Comparison of ENCODE assay signal across 17 cellular contexts in genomic region chr12:89327477-89328094, GRCh38. TPM values are rescaled to one million over a fixed set of nuclear protein-coding genes. Genes with fewer than 3 reads are reported as not detected.
DNase-seq lines count a peak whose midpoint lies in the region; ATAC-seq and TF ChIP-seq lines count a peak whose summit lies in the region.
"Had no signal": no experiment of that assay in that cellular context is flagged by ENCODE, and none has a peak within 500 bp of the region (broad histone marks: within the 10 kb centered on the region; RNA-seq: fewer than 3 reads in every experiment).

No MANE protein-coding gene starts in this region.

- ATAC-seq in Right ventricle myocardium inferior = no peak

- H3K27me3 ChIP-seq in left ventricle myocardium inferior (ENCODE audit: low read depth) (no peaks in the 10 kb centered on the region), ectodermal cell (ENCODE audit: control insufficient read depth, insufficient read depth, low read length, poor library complexity, severe bottlenecking) (no peaks in the 10 kb centered on the region), neural progenitor cell (no peaks in the 10 kb centered on the region), suprapubic skin (no peaks in the 10 kb centered on the region)

- peaks cover 1% of the 10 kb centered on the region for H3K36me3 Mint-ChIP-seq in neural progenitor cell

- peak overlapping the region; percentile 71 for H2AFZ ChIP-seq in neural progenitor cell (replicated peaks)
- H2AFZ ChIP-seq: PC-9 had no signal

- no peak for TF ChIP-seq EP300 in suprapubic skin (IDR thresholded peaks at IDR 0.05)

- TF ChIP-seq POLR2A in suprapubic skin (IDR thresholded peaks at IDR 0.05) = no peak

- intact Hi-C loops in left ventricle myocardium inferior (cut with micrococcal nuclease) (no loop called here), Right ventricle myocardium inferior (cut with DNase I) (no loop called here)

- no peaks in the 10 kb centered on the region for H4K20me1 ChIP-seq in neural progenitor cell (ENCODE audit: low read depth)

- peaks cover 26% of the 10 kb centered on the region for H3K4me1 ChIP-seq in left ventricle myocardium inferior
- H3K4me1 ChIP-seq in ectodermal cell (ENCODE audit: control insufficient read depth, insufficient read depth, low read length) = peaks cover 50% of the 10 kb centered on the region
- H3K4me1 ChIP-seq in neural progenitor cell = peaks cover 47% of the 10 kb centered on the region
- no peaks in the 10 kb centered on the region for H3K4me1 ChIP-seq in suprapubic skin

- no peak overlapping the region for H3K4me3 ChIP-seq in left ventricle myocardium inferior
- H3K4me3 ChIP-seq in ectodermal cell (ENCODE audit: insufficient read depth, low read depth, low read length) = no peak overlapping the region
- H3K4me3 ChIP-seq in neural progenitor cell = no peak overlapping the region
- H3K4me3 ChIP-seq in suprapubic skin = no peak overlapping the region
- H3K4me3 ChIP-seq: PC-9 had no signal

- peak overlapping the region; percentile 48 for H3K4me2 ChIP-seq in neural progenitor cell
- H3K4me2 ChIP-seq: PC-9 had no signal

- no peak for DNase-seq in left ventricle myocardium inferior
- DNase-seq in Right ventricle myocardium inferior (ENCODE audit: missing footprints) = no peak
- DNase-seq in neural progenitor cell (ENCODE audit: low spot score) = no peak
- DNase-seq in suprapubic skin (ENCODE audit: low spot score in 2 of 2) = no peak
- no peak for DNase-seq in UCSD-AML1 (lab: John Stamatoyannopoulos, UW; ENCODE audit: unreplicated experiment)
- no peak for DNase-seq in SK-N-DZ (ENCODE audit: low spot score)
- DNase-seq in NCI-H128 (lab: John Stamatoyannopoulos, UW; ENCODE audit: unreplicated experiment) = no peak
- DNase-seq: CD4-positive, CD25-positive, alpha-beta regulatory T cell; GF-D8; HFFc6; KBM-7; NCI-H1092; NCI-H1694 treated with DMSO at 0.1 percent for 48 hours; NCI-H345; NCI-H69; PC-9 had no signal

- H3K27me3 Mint-ChIP-seq in neural progenitor cell (ENCODE audit: insufficient read depth, low read depth) = peaks cover 3% of the 10 kb centered on the region
- H3K27me3 Mint-ChIP-seq: CD4-positive, CD25-positive, alpha-beta regulatory T cell had no signal

- H3K79me2 ChIP-seq in neural progenitor cell (ENCODE audit: low read depth) = no peaks in the 10 kb centered on the region

- H3K27ac Mint-ChIP-seq in neural progenitor cell = no peak overlapping the region
- H3K27ac Mint-ChIP-seq: CD4-positive, CD25-positive, alpha-beta regulatory T cell; HFFc6 had no signal

- no peak overlapping the region for H3K4me3 Mint-ChIP-seq in neural progenitor cell
- H3K4me3 Mint-ChIP-seq: HFFc6 had no signal

- no peak overlapping the region for H3K9ac ChIP-seq in neural progenitor cell

- H3K36me3 ChIP-seq in left ventricle myocardium inferior (no peaks in the 10 kb centered on the region), ectodermal cell (ENCODE audit: control insufficient read depth, insufficient read depth, low read length) (no peaks in the 10 kb centered on the region), neural progenitor cell (no peaks in the 10 kb centered on the region), suprapubic skin (no peaks in the 10 kb centered on the region)

- H3F3A ChIP-seq in neural progenitor cell (ENCODE audit: low read depth) = peaks cover 17% of the 10 kb centered on the region

- peaks cover 8% of the 10 kb centered on the region for H3K9me3 Mint-ChIP-seq in neural progenitor cell

- H3K27ac ChIP-seq in left ventricle myocardium inferior (replicated peaks) (peak overlapping the region; percentile 6), ectodermal cell (ENCODE audit: insufficient read depth, low read depth, low read length, poor library complexity, severe bottlenecking) (peak overlapping the region; percentile 83), neural progenitor cell (peak overlapping the region; percentile 42), suprapubic skin (peak overlapping the region; percentile 2)
- H3K27ac ChIP-seq: PC-9 had no signal

- peaks cover 17% of the 10 kb centered on the region for H3K9me3 ChIP-seq in left ventricle myocardium inferior (replicated peaks)
- H3K9me3 ChIP-seq in ectodermal cell (ENCODE audit: control insufficient read depth, low read length) = no peaks in the 10 kb centered on the region
- H3K9me3 ChIP-seq in neural progenitor cell (ENCODE audit: low read depth) = peaks cover 9% of the 10 kb centered on the region
- no peaks in the 10 kb centered on the region for H3K9me3 ChIP-seq in suprapubic skin

- WGBS in ectodermal cell, 2 experiments = 85 to 92% methylated on average over 7 to 8 of the region's 8 CpGs
- 72% methylated on average over 8 of the region's 8 CpGs for WGBS in suprapubic skin

- H3K4me1 Mint-ChIP-seq in neural progenitor cell = peaks cover 35% of the 10 kb centered on the region
- H3K4me1 Mint-ChIP-seq: CD4-positive, CD25-positive, alpha-beta regulatory T cell had no signal

- no peak for TF ChIP-seq CTCF in left ventricle myocardium inferior (IDR thresholded peaks at IDR 0.05; ENCODE audit: borderline replicate concordance)
- TF ChIP-seq CTCF in neural progenitor cell (IDR thresholded peaks at IDR 0.05) = no peak
- TF ChIP-seq CTCF in suprapubic skin (IDR thresholded peaks at IDR 0.05) = no peak

RNA-seq across cellular contexts. Expression of gene DUSP6, which starts 24.7 kb away (rescaled TPM):
- total RNA-seq in left ventricle myocardium inferior (16.1 TPM), Right ventricle myocardium inferior (25.0 TPM), neural progenitor cell (ENCODE audit: low replicate concordance) (12.5 and 23.6 TPM in 2 replicates), suprapubic skin (10 to 100 TPM; 50.8 to 69.2 (median 59.7) TPM)
- 19.8 TPM for polyA plus RNA-seq in ectodermal cell (2013, experiment 1 of 4)
- 12.0 TPM for polyA plus RNA-seq in ectodermal cell (2013, experiment 2 of 4)
- 19.8 TPM for polyA plus RNA-seq in ectodermal cell (2013, experiment 3 of 4)
- 11.8 TPM for polyA plus RNA-seq in ectodermal cell (2013, experiment 4 of 4)
- 0.02 and 0.35 TPM in 2 replicates for polyA plus RNA-seq in SK-N-DZ (2014; cell fraction: cytosol; rRNA removed)
- polyA plus RNA-seq in SK-N-DZ (2014; cell fraction: nucleus; rRNA removed) = 0.67 and 1.4 TPM in 2 replicates

Comparison
In these comparisons a context has a peak if more than half of its experiments do, and no peak if none do; other contexts are left out.
1. H3K27ac ChIP-seq: peak in every context shown above with its lines; median percentile 83 in ectodermal cell; 42 in neural progenitor cell; 6 in left ventricle myocardium inferior; 2 in suprapubic skin.